8 cellular contexts compared by ENCODE assay signal in genomic region chr7:55019691-55020480, GRCh38. TPM values are rescaled to one million over a fixed set of nuclear protein-coding genes. Genes with fewer than 3 reads are reported as not detected.
DNase-seq lines count a peak whose midpoint lies in the region; ATAC-seq and TF ChIP-seq lines count a peak whose summit lies in the region.

No MANE protein-coding gene starts in this region.

- H4K20me1 ChIP-seq in PC-9 (ENCODE audit: insufficient read depth), result peaks cover 23% of the 10 kb centered on the region

- H3F3A ChIP-seq in PC-9 (ENCODE audit: insufficient read depth, low read depth), result peaks cover 16% of the 10 kb centered on the region; the same call in 1 of the 2 replicates

- TF ChIP-seq EP300 in gastroesophageal sphincter (IDR thresholded peaks at IDR 0.05), result no peak

- peak overlapping the region; percentile 68 for H3K27ac ChIP-seq in PC-9
- peak overlapping the region; percentile 94 to 97 (median 96) for H3K27ac ChIP-seq in gastroesophageal sphincter
- no peak overlapping the region for H3K27ac ChIP-seq in trophoblast cell (ENCODE audit: low read depth, low read length)

- H2BK120ac ChIP-seq in trophoblast cell (ENCODE audit: insufficient read depth, low read length, poor library complexity), result peak overlapping the region; percentile 21

- peak overlapping the region; percentile 85 for H3K4me2 ChIP-seq in PC-9
- peak overlapping the region; percentile 95 for H3K4me2 ChIP-seq in trophoblast cell (ENCODE audit: low read length)

- peaks cover 50% of the 10 kb centered on the region for H3K4me1 ChIP-seq in PC-9 (replicated peaks; ENCODE audit: insufficient read depth)
- H3K4me1 ChIP-seq in gastroesophageal sphincter, result peaks cover 1 to 59% (median 11%) of the 10 kb centered on the region in 3 donors
- peaks cover 8 to 13% of the 10 kb centered on the region in 2 experiments for H3K4me1 ChIP-seq in trophoblast cell (ENCODE audit: control insufficient read depth in 1 of 2, insufficient read depth in 2 of 2, low read length in 2 of 2)

- H3K36me3 ChIP-seq in PC-9 (ENCODE audit: low read depth), result peaks cover 27% of the 10 kb centered on the region
- H3K36me3 ChIP-seq in gastroesophageal sphincter, result no peaks in the 10 kb centered on the region
- no peaks in the 10 kb centered on the region for H3K36me3 ChIP-seq in trophoblast cell (ENCODE audit: control insufficient read depth in 1 of 2, insufficient read depth in 2 of 2, low read length in 2 of 2)

- no peak overlapping the region for H3K4me3 Mint-ChIP-seq in activated CD4-positive, alpha-beta T cell treated with anti-CD3 and anti-CD28 coated beads, Interleukin-2, amount 10 ng/mL, durations not matched to agents 7 days and 5 days

- no peaks in the 10 kb centered on the region; the same call in 1 of the 2 replicates for H3K9me3 ChIP-seq in PC-9 (ENCODE audit: insufficient read depth, low read depth)
- H3K9me3 ChIP-seq in gastroesophageal sphincter, result no peaks in the 10 kb centered on the region
- peaks cover 2% of the 10 kb centered on the region for H3K9me3 ChIP-seq in trophoblast cell (ENCODE audit: insufficient read depth, low read depth, low read length)

- peak overlapping the region; percentile 46 for H4K91ac ChIP-seq in trophoblast cell (ENCODE audit: low read depth, low read length)

- peak overlapping the region; percentile 22 for H3K4ac ChIP-seq in trophoblast cell (ENCODE audit: low read depth, low read length)

- no peaks in the 10 kb centered on the region for H3K36me3 Mint-ChIP-seq in activated CD4-positive, alpha-beta T cell treated with anti-CD3 and anti-CD28 coated beads, Interleukin-2, amount 10 ng/mL, durations not matched to agents 7 days and 5 days (ENCODE audit: low read depth)

- H2BK12ac ChIP-seq in trophoblast cell (ENCODE audit: low read length), result no peak overlapping the region

- peak overlapping the region; percentile 70 for H2AFZ ChIP-seq in PC-9
- peak overlapping the region; percentile 71 for H2AFZ ChIP-seq in trophoblast cell (ENCODE audit: insufficient read depth, low read length, poor library complexity)

- peak overlapping the region; percentile 11 for H4K8ac ChIP-seq in trophoblast cell (ENCODE audit: low read depth, low read length)

- H4K12ac ChIP-seq in trophoblast cell (ENCODE audit: low read depth, low read length), result peak overlapping the region; percentile 13

- H3K4me1 Mint-ChIP-seq in activated CD4-positive, alpha-beta T cell treated with anti-CD3 and anti-CD28 coated beads, Interleukin-2, amount 10 ng/mL, durations not matched to agents 7 days and 5 days, result no peaks in the 10 kb centered on the region

- TF ChIP-seq CTCF in PC-9 (conservative IDR thresholded peaks at IDR 0.05) (peak; percentile 32; the same call in 1 of the 2 replicates), gastroesophageal sphincter (IDR thresholded peaks at IDR 0.05) (peak in 2 of 4 experiments; percentile 20 to 43)

- WGBS in gastroesophageal sphincter (ENCODE audit: low coverage in 1 of 2), 2 donors, result 7% methylated on average over 3 of the region's 78 CpGs; no CpG with 5 or more reads in 1 of the 2 donors
- no CpG with 5 or more reads among the region's 78 CpGs for WGBS in trophoblast cell (ENCODE audit: extremely low coverage, insufficient coverage, insufficient read length)

- no TSS peak for BruUV-seq in PC-9 (replicated peaks; lab: Mats Ljungman, UMichigan)

- intact Hi-C loops in PC-9 (cut with micrococcal nuclease; ENCODE audit: unreplicated experiment), result loop anchor here (1.0 to 2.0 kb wide), 11 partner anchors 34 to 246 kb away; no protein-coding TSS in a partner anchor

- POLR2A ChIA-PET in PC-9 (lab: Charles Lee; ENCODE audit: unreplicated experiment), result interaction anchor here (0.6 to 1.4 kb wide), 6 partner anchors 11 to 231 kb away, joined by 3 to 10 read pairs (median 6); no protein-coding TSS in a partner anchor
- POLR2A ChIA-PET in activated CD4-positive, alpha-beta T cell treated with anti-CD3 and anti-CD28 coated beads, Interleukin-2, amount 10 ng/mL, durations not matched to agents 7 days and 5 days (lab: Charles Lee), result no interaction called here

- peak overlapping the region; percentile 88 for H3K18ac ChIP-seq in trophoblast cell (ENCODE audit: low read length)

- DNase-seq in DMS53 (lab: John Stamatoyannopoulos, UW) (peak; percentile 76), PC-9 (peak in 1 of 2 experiments; percentile 62), trophoblast cell (peak in 1 of 2 donors; percentile 42), GM19240 (ENCODE audit: insufficient read length, low spot score) (no peak), cortex of kidney (lab: John Stamatoyannopoulos, UW) (no peak)
- DNase-seq in activated CD4-positive, alpha-beta T cell treated with anti-CD3 and anti-CD28 coated beads, Interleukin-2, amount 10 ng/mL, durations not matched to agents 7 days and 5 days, result no peak

- CTCF ChIA-PET in PC-9 (lab: Charles Lee), result interaction anchor here (0.6 to 1.1 kb wide), 3 partner anchors 44 to 176 kb away, joined by 3 to 6 read pairs (median 3); no protein-coding TSS in a partner anchor
- CTCF ChIA-PET in activated CD4-positive, alpha-beta T cell treated with anti-CD3 and anti-CD28 coated beads, Interleukin-2, amount 10 ng/mL, durations not matched to agents 7 days and 5 days (lab: Charles Lee), result no interaction called here

- no peaks in the 10 kb centered on the region for H3K27me3 ChIP-seq in PC-9 (ENCODE audit: insufficient read depth, low read depth)
- H3K27me3 ChIP-seq in gastroesophageal sphincter, result peaks cover 8% of the 10 kb centered on the region
- H3K27me3 ChIP-seq in trophoblast cell (ENCODE audit: insufficient read depth, low read length), result no peaks in the 10 kb centered on the region

- H3K9me3 Mint-ChIP-seq in activated CD4-positive, alpha-beta T cell treated with anti-CD3 and anti-CD28 coated beads, Interleukin-2, amount 10 ng/mL, durations not matched to agents 7 days and 5 days, result no peaks in the 10 kb centered on the region

- peaks cover 61% of the 10 kb centered on the region for H3K27me3 Mint-ChIP-seq in activated CD4-positive, alpha-beta T cell treated with anti-CD3 and anti-CD28 coated beads, Interleukin-2, amount 10 ng/mL, durations not matched to agents 7 days and 5 days

- peak overlapping the region; percentile 87 for H3K14ac ChIP-seq in trophoblast cell (ENCODE audit: low read length)

- H3K27ac Mint-ChIP-seq in activated CD4-positive, alpha-beta T cell treated with anti-CD3 and anti-CD28 coated beads, Interleukin-2, amount 10 ng/mL, durations not matched to agents 7 days and 5 days, result no peak overlapping the region

- H2BK5ac ChIP-seq in trophoblast cell (ENCODE audit: low read depth, low read length, poor library complexity), result peak overlapping the region; percentile 3

- peaks cover 14% of the 10 kb centered on the region for H3K79me1 ChIP-seq in trophoblast cell (ENCODE audit: low read length)

- no peaks in the 10 kb centered on the region for H3K9me2 ChIP-seq in PC-9 (ENCODE audit: insufficient read depth)

- peak; percentile 16 for ATAC-seq in gastroesophageal sphincter
- ATAC-seq in GM21717 (IDR thresholded peaks at IDR 0.05; ENCODE audit: unreplicated experiment), result no peak

- H3K79me2 ChIP-seq in PC-9 (ENCODE audit: low read depth), result peaks cover 72% of the 10 kb centered on the region
- peaks cover 8% of the 10 kb centered on the region for H3K79me2 ChIP-seq in trophoblast cell (ENCODE audit: control insufficient read depth, insufficient read depth, low read length, poor library complexity)

- H2AK5ac ChIP-seq in trophoblast cell (ENCODE audit: low read length), result no peak overlapping the region

- peak; percentile 40 to 49 for TF ChIP-seq POLR2A in gastroesophageal sphincter (IDR thresholded peaks at IDR 0.05)

- no peak overlapping the region for H3K23ac ChIP-seq in trophoblast cell (ENCODE audit: low read length)

- H3K9ac ChIP-seq in trophoblast cell (ENCODE audit: low read length), result peak overlapping the region; percentile 76

- H3K4me3 ChIP-seq in PC-9 (peak overlapping the region; percentile 79), gastroesophageal sphincter (peak overlapping the region; percentile 75), trophoblast cell (ENCODE audit: low read depth, low read length) (peak overlapping the region; percentile 85)

RNA-seq across cellular contexts. Expression of gene EGFR, which starts 1.1 kb away (rescaled TPM):
- 324 and 342 TPM in 2 replicates for total RNA-seq in PC-9 (2021)
- total RNA-seq in gastroesophageal sphincter, result 100 to 1,000 TPM in 3 of 4 donors, 10 to 100 TPM in 1; 85.7 to 126 (median 111) TPM
- polyA plus RNA-seq in trophoblast cell (2013), result 29.0 and 30.5 TPM in 2 replicates
- total RNA-seq in activated CD4-positive, alpha-beta T cell treated with anti-CD3 and anti-CD28 coated beads, Interleukin-2, amount 10 ng/mL, durations not matched to agents 7 days and 5 days, result not detected

Comparison
In these comparisons a context has a peak if more than half of its experiments do, and no peak if none do; other contexts are left out.
1. RNA of gene EGFR, which starts 1.1 kb away (total RNA-seq): 324 to 342 TPM in PC-9 and 85.7 to 126 TPM in gastroesophageal sphincter; not detected in activated CD4-positive, alpha-beta T cell treated with anti-CD3 and anti-CD28 coated beads, Interleukin-2, amount 10 ng/mL, durations not matched to agents 7 days and 5 days; every median in the first group is over 10 times any median in the second.
2. Peak in every context shown above with its lines, with median percentiles within 50 percentile points of each other: H3K4me3 ChIP-seq.